21 cellular contexts compared by ENCODE assay signal in the genomic region with DNA sequence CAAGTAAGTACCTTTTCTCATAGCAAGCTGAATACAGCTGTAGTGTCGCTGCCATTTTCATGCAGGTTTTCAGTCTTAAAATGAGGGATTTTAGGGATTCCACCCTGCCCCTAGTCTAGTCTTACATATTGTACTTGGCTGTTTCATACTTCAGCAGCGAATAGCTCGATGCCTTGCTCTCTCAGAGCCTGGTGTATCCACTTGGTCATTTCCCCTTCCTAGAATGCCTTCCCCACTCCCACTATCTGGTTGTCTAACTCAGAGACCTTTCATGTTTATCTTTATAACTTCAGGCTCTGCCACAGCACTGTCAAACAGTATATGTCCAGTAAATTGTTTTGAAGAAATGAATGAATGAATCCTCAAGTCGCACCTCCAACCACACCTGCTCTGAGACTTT. TPM values are rescaled to one million over a fixed set of nuclear protein-coding genes. Genes with fewer than 3 reads are reported as not detected.
"Had no signal": no experiment of that assay in that cellular context is flagged by ENCODE, and none has a peak within 500 bp of the region (broad histone marks: within the 10 kb centered on the region; RNA-seq: fewer than 3 reads in every experiment).

No MANE protein-coding gene starts in this region.

- H3K36me3 ChIP-seq: SJSA1 had no signal

- H3K4me1 ChIP-seq: SJSA1 had no signal

- FAIRE-seq: RCC 7860 had no signal

- H3K27ac ChIP-seq: SJSA1, SK-N-MC had no signal

- H3K27me3 ChIP-seq: SJSA1 had no signal

- H3K4me3 ChIP-seq: SJSA1, SK-N-MC had no signal

- DNase-seq: Karpas-422, KG1, MM.1S, NCI-H1092, NCI-H1436, NCI-H187, NCI-H2029, NCI-H2081 treated with DMSO at 0.1 percent for 48 hours, NCI-H2171 treated with DMSO at 0.1 percent for 48 hours, NCI-H2227 treated with DMSO at 0.1 percent for 48 hours, NCI-H524, NCI-H526 treated with DMSO at 0.1 percent for 48 hours, NCI-H774, Right ventricle myocardium superior, RPMI8226, SIG-M5 had no signal

RNA-seq across cellular contexts. Expression of a gene that starts 21.1 kb away (rescaled TPM):
- total RNA-seq: HT1080, NCI-H460 had no signal
